Comparison of ENCODE assay signal across 21 cellular contexts in genomic region chr2:110827518-110827917, GRCh38.
"Had no signal": no experiment of that assay in that cellular context is flagged by ENCODE, and none has a peak within 500 bp of the region (broad histone marks: within the 10 kb centered on the region; RNA-seq: fewer than 3 reads in every experiment).

No MANE protein-coding gene starts in this region.

- H3K27ac Mint-ChIP-seq: activated T-helper 2 cell treated with anti-CD3 and anti-CD28 coated beads, Interferon-gamma antibody, Interleukin-2, Interleukin-4, amounts not matched to agents 10 μg/mL and 5 μg/mL and 100 μg/mL, durations not matched to agents 14 hours and 24 hours and 36 hours had no signal

- H3K27me3 ChIP-seq: ascending aorta, pancreas, testis, upper lobe of left lung had no signal

- H3K4me3 Mint-ChIP-seq: naive thymus-derived CD4-positive, alpha-beta T cell had no signal

- H3K4me3 ChIP-seq: ascending aorta, esophagus muscularis mucosa, gastroesophageal sphincter, heart right ventricle, pancreas, right lobe of liver, testis, upper lobe of left lung had no signal

- H3K4me1 ChIP-seq: ascending aorta, esophagus muscularis mucosa, gastroesophageal sphincter, heart right ventricle, pancreas, right lobe of liver, testis had no signal

- H3K36me3 ChIP-seq: ascending aorta, esophagus muscularis mucosa, gastroesophageal sphincter, heart right ventricle, neutrophil, pancreas, right lobe of liver, upper lobe of left lung had no signal

- ATAC-seq: gastroesophageal sphincter; left cardiac atrium; naive thymus-derived CD4-positive, alpha-beta T cell; pancreas; right lobe of liver had no signal

- DNase-seq: activated CD4-positive, alpha-beta T cell treated with anti-CD3 and anti-CD28 coated beads, Interleukin-2, amount 50 U/mL, for 4 hours; activated naive CD4-positive, alpha-beta T cell treated with Interleukin-2 at 50 U/mL for 16 hours; activated T-cell treated with anti-CD3 and anti-CD28 coated beads, Interleukin-2, amount 50 U/mL, for 1 hour; cerebellar nuclear complex; effector CD4-positive, alpha-beta T cell; heart right ventricle; left cardiac atrium; mesendoderm; naive thymus-derived CD4-positive, alpha-beta T cell; pancreas; right lobe of liver; small intestine; stimulated activated CD4-positive, alpha-beta T cell treated with anti-CD3 and anti-CD28 coated beads, Interleukin-15, amount 100 ng/mL, for 24 hours; stimulated activated CD4-positive, alpha-beta T cell treated with anti-CD3 and anti-CD28 coated beads, Interleukin-2, amount 100 ng/mL, for 48 hours; testis had no signal

- H3K27ac ChIP-seq: ascending aorta, esophagus muscularis mucosa, gastroesophageal sphincter, heart right ventricle, neutrophil, pancreas, right lobe of liver, testis, upper lobe of left lung had no signal

- H3K9me3 ChIP-seq: neutrophil, pancreas, testis, upper lobe of left lung had no signal
